8 cellular contexts compared by ENCODE assay signal in genomic region chr12:54300267-54300731, GRCh38. TPM values are rescaled to one million over a fixed set of nuclear protein-coding genes. Genes with fewer than 3 reads are reported as not detected.
DNase-seq lines count a peak whose midpoint lies in the region; ATAC-seq and TF ChIP-seq lines count a peak whose summit lies in the region.
"Had no signal": no experiment of that assay in that cellular context is flagged by ENCODE, and none has a peak within 500 bp of the region (broad histone marks: within the 10 kb centered on the region; RNA-seq: fewer than 3 reads in every experiment).

No MANE protein-coding gene starts in this region.

- DNase-seq in HL-60 (ENCODE audit: low read depth in 1 of 2, low spot score in 1 of 2) (no peak), posterior vena cava (ENCODE audit: low spot score) (peak; percentile 25), mucosa of gallbladder (ENCODE audit: low spot score) (no peak)
- no peak for DNase-seq in effector memory CD8-positive, alpha-beta T cell
- no peak for DNase-seq in activated CD8-positive, alpha-beta memory T cell treated with anti-CD3 and anti-CD28 coated beads, Interleukin-2, amount 10 ng/mL, durations not matched to agents 7 days and 5 days
- DNase-seq: NCI-H1105 treated with DMSO at 0.1 percent for 48 hours had no signal

- H3K27ac Mint-ChIP-seq in effector memory CD8-positive, alpha-beta T cell: no peak overlapping the region
- no peak overlapping the region for H3K27ac Mint-ChIP-seq in activated CD8-positive, alpha-beta memory T cell treated with anti-CD3 and anti-CD28 coated beads, Interleukin-2, amount 10 ng/mL, durations not matched to agents 7 days and 5 days

- H3K4me1 Mint-ChIP-seq in effector memory CD8-positive, alpha-beta T cell (ENCODE audit: low read depth in 2 of 2): peaks cover 24 to 28% of the 10 kb centered on the region in 2 donors
- H3K4me1 Mint-ChIP-seq in activated CD8-positive, alpha-beta memory T cell treated with anti-CD3 and anti-CD28 coated beads, Interleukin-2, amount 10 ng/mL, durations not matched to agents 7 days and 5 days: peaks cover 18% of the 10 kb centered on the region

- H3K27ac ChIP-seq in HL-60 (replicated peaks): peak overlapping the region; percentile 91

- intact Hi-C loops in posterior vena cava (cut with DNase I): no loop called here

- H3K4me3 ChIP-seq in HL-60 (replicated peaks; ENCODE audit: insufficient read depth, low read length): peak overlapping the region; percentile 71

- ATAC-seq in effector memory CD8-positive, alpha-beta T cell (replicated peaks): no peak
- ATAC-seq in activated CD8-positive, alpha-beta memory T cell treated with anti-CD3 and anti-CD28 coated beads, Interleukin-2, amount 10 ng/mL, durations not matched to agents 7 days and 5 days: no peak
- no peak for ATAC-seq in HG02981 (IDR thresholded peaks at IDR 0.05; ENCODE audit: unreplicated experiment)

- H3K27me3 Mint-ChIP-seq in effector memory CD8-positive, alpha-beta T cell: peaks cover 37 to 47% of the 10 kb centered on the region in 2 donors
- H3K27me3 Mint-ChIP-seq in activated CD8-positive, alpha-beta memory T cell treated with anti-CD3 and anti-CD28 coated beads, Interleukin-2, amount 10 ng/mL, durations not matched to agents 7 days and 5 days: peaks cover 76% of the 10 kb centered on the region

- H3K27me3 ChIP-seq in HL-60 (ENCODE audit: insufficient read depth, poor library complexity, severe bottlenecking): no peaks in the 10 kb centered on the region

- peak overlapping the region; percentile 54 to 59 for H3K4me3 Mint-ChIP-seq in effector memory CD8-positive, alpha-beta T cell
- no peak overlapping the region for H3K4me3 Mint-ChIP-seq in activated CD8-positive, alpha-beta memory T cell treated with anti-CD3 and anti-CD28 coated beads, Interleukin-2, amount 10 ng/mL, durations not matched to agents 7 days and 5 days

- no peak for TF ChIP-seq CTCF in HL-60 (IDR thresholded peaks at IDR 0.05; ENCODE audit: insufficient read depth, low read length)

- CTCF ChIA-PET in activated CD8-positive, alpha-beta memory T cell treated with anti-CD3 and anti-CD28 coated beads, Interleukin-2, amount 10 ng/mL, durations not matched to agents 7 days and 5 days (lab: Charles Lee): interaction anchor here (0.9 to 1.9 kb wide), 8 partner anchors 8 to 87 kb away, joined by 3 to 9 read pairs (median 4); partner anchors contain the start of genes CBX5 and COPZ1

- H3K9me3 Mint-ChIP-seq in effector memory CD8-positive, alpha-beta T cell: no peaks in the 10 kb centered on the region
- H3K9me3 Mint-ChIP-seq in activated CD8-positive, alpha-beta memory T cell treated with anti-CD3 and anti-CD28 coated beads, Interleukin-2, amount 10 ng/mL, durations not matched to agents 7 days and 5 days (ENCODE audit: low read depth): no peaks in the 10 kb centered on the region

- no peaks in the 10 kb centered on the region for H3K36me3 Mint-ChIP-seq in effector memory CD8-positive, alpha-beta T cell (ENCODE audit: insufficient read depth)
- H3K36me3 Mint-ChIP-seq in activated CD8-positive, alpha-beta memory T cell treated with anti-CD3 and anti-CD28 coated beads, Interleukin-2, amount 10 ng/mL, durations not matched to agents 7 days and 5 days: no peaks in the 10 kb centered on the region

RNA-seq across cellular contexts. Expression of gene NFE2, which starts 0.5 kb away (rescaled TPM):
- total RNA-seq in posterior vena cava (1 to 10 TPM; 1.6 to 3.5 TPM), mucosa of gallbladder (0.58 TPM)
- not detected for total RNA-seq in activated CD8-positive, alpha-beta memory T cell treated with anti-CD3 and anti-CD28 coated beads, Interleukin-2, amount 10 ng/mL, durations not matched to agents 7 days and 5 days
- total RNA-seq: glomerular endothelial cell had no signal

RNA-seq across cellular contexts. Expression of gene HNRNPA1, which starts 19.8 kb away (rescaled TPM):
- 100 to 1,000 TPM; 503 to 615 TPM for total RNA-seq in posterior vena cava
- total RNA-seq in activated CD8-positive, alpha-beta memory T cell treated with anti-CD3 and anti-CD28 coated beads, Interleukin-2, amount 10 ng/mL, durations not matched to agents 7 days and 5 days: 1,000 to 10,000 TPM; 1,232 to 1,373 TPM
- total RNA-seq in mucosa of gallbladder: 686 TPM

RNA-seq across cellular contexts. Expression of gene CBX5, which starts 20.4 kb away (rescaled TPM):
- 10 to 100 TPM; 46.2 to 56.2 TPM for total RNA-seq in posterior vena cava
- 100 to 1,000 TPM; 102 to 113 TPM for total RNA-seq in activated CD8-positive, alpha-beta memory T cell treated with anti-CD3 and anti-CD28 coated beads, Interleukin-2, amount 10 ng/mL, durations not matched to agents 7 days and 5 days
- total RNA-seq in mucosa of gallbladder: 62.0 TPM

RNA-seq across cellular contexts. Expression of gene COPZ1, which starts 24.6 kb away (rescaled TPM):
- total RNA-seq in posterior vena cava: 10 to 100 TPM; 80.2 to 80.6 TPM
- 100 to 1,000 TPM in 1 of 2 experiments, 10 to 100 TPM in 1; 90.8 to 104 TPM for total RNA-seq in activated CD8-positive, alpha-beta memory T cell treated with anti-CD3 and anti-CD28 coated beads, Interleukin-2, amount 10 ng/mL, durations not matched to agents 7 days and 5 days
- total RNA-seq in mucosa of gallbladder: 138 TPM
